In genomic region chr11:1307998-1308744, GRCh38 we compare ENCODE assay signal across 8 cellular contexts. TPM values are rescaled to one million over a fixed set of nuclear protein-coding genes. Genes with fewer than 3 reads are reported as not detected.
DNase-seq lines count a peak whose midpoint lies in the region; ATAC-seq and TF ChIP-seq lines count a peak whose summit lies in the region.

No MANE protein-coding gene starts in this region.

- no peaks in the 10 kb centered on the region for H3K9me3 ChIP-seq in Peyer's patch
- H3K9me3 ChIP-seq in endodermal cell (ENCODE audit: control insufficient read depth, low read length): peaks cover 23% of the 10 kb centered on the region
- peaks cover 7 to 21% of the 10 kb centered on the region in 2 donors for H3K9me3 ChIP-seq in neuronal stem cell (replicated peaks in 1 of 2; ENCODE audit: control insufficient read depth in 2 of 2, insufficient read depth in 1 of 2, low read depth in 1 of 2, low read length in 2 of 2)

- TF ChIP-seq POLR2A in Peyer's patch (IDR thresholded peaks at IDR 0.05): no peak

- peak overlapping the region; percentile 48 for H3K23ac ChIP-seq in neuronal stem cell (ENCODE audit: low read depth, low read length, poor library complexity)

- H3K79me1 ChIP-seq in neuronal stem cell (ENCODE audit: low read depth, low read length): peaks cover 27% of the 10 kb centered on the region

- H2BK15ac ChIP-seq in neuronal stem cell (ENCODE audit: low read length): no peak overlapping the region

- H3K4me3 ChIP-seq in Peyer's patch: peak overlapping the region in 3 of 4 donors; percentile 90 to 99 (median 99)
- H3K4me3 ChIP-seq in endodermal cell (ENCODE audit: low read length): peak overlapping the region; percentile 77
- peak overlapping the region in 1 of 2 donors; percentile 81 for H3K4me3 ChIP-seq in neuronal stem cell (ENCODE audit: low read length in 2 of 2)

- no peak overlapping the region for H4K8ac ChIP-seq in neuronal stem cell (ENCODE audit: low read depth, low read length)

- no peak overlapping the region for H4K91ac ChIP-seq in neuronal stem cell (ENCODE audit: low read depth, low read length, poor library complexity)

- BruUV-seq in Calu3 (replicated peaks; lab: Mats Ljungman, UMichigan): TSS peak; percentile 46

- H2AFZ ChIP-seq in neuronal stem cell (ENCODE audit: low read length): no peak overlapping the region

- H2BK12ac ChIP-seq in neuronal stem cell (ENCODE audit: low read length): no peak overlapping the region

- H3K4me1 ChIP-seq in Peyer's patch (peaks cover 7 to 56% (median 26%) of the 10 kb centered on the region in 4 donors), endodermal cell (ENCODE audit: control insufficient read depth, insufficient read depth, low read length) (no peaks in the 10 kb centered on the region), neuronal stem cell (ENCODE audit: control insufficient read depth in 2 of 2, insufficient read depth in 1 of 2, low read depth in 1 of 2, low read length in 2 of 2) (peaks cover 2 to 9% of the 10 kb centered on the region in 2 donors)

- H3K27me3 Mint-ChIP-seq in Calu3 (ENCODE audit: unreplicated experiment): no peaks in the 10 kb centered on the region
- peaks cover 24% of the 10 kb centered on the region for H3K27me3 Mint-ChIP-seq in endodermal cell (ENCODE audit: insufficient read depth)

- H3K18ac ChIP-seq in neuronal stem cell (ENCODE audit: low read length): no peak overlapping the region

- peaks cover 56% of the 10 kb centered on the region for H3K36me3 Mint-ChIP-seq in Calu3 (ENCODE audit: insufficient read depth, unreplicated experiment)
- peaks cover 14% of the 10 kb centered on the region for H3K36me3 Mint-ChIP-seq in endodermal cell (ENCODE audit: low read depth)

- H3K4me3 Mint-ChIP-seq in Calu3 (ENCODE audit: low read depth, unreplicated experiment) (peak overlapping the region; percentile 73), endodermal cell (peak overlapping the region; percentile 60)

- H3K9ac ChIP-seq in endodermal cell (ENCODE audit: extremely low read depth, low read length, poor library complexity, severe bottlenecking) (peak overlapping the region; percentile 51), neuronal stem cell (ENCODE audit: low read depth, low read length, poor library complexity) (peak overlapping the region; percentile 95)

- CTCF ChIA-PET in Calu3 (lab: Charles Lee): no interaction called here
- CTCF ChIA-PET in HEK293T (lab: Yijun Ruan, JAX): no interaction called here

- no peak overlapping the region for H2BK120ac ChIP-seq in neuronal stem cell (ENCODE audit: low read depth, low read length)

- H3K27me3 ChIP-seq in Peyer's patch: no peaks in the 10 kb centered on the region
- H3K27me3 ChIP-seq in endodermal cell (ENCODE audit: control insufficient read depth, insufficient read depth, low read length, poor library complexity, severe bottlenecking): peaks cover under 1% of the 10 kb centered on the region
- H3K27me3 ChIP-seq in neuronal stem cell (ENCODE audit: control insufficient read depth in 3 of 3, insufficient read depth in 3 of 3, low read depth in 1 of 3, low read length in 3 of 3): no peaks in the 10 kb centered on the region

- H3K4me2 ChIP-seq in neuronal stem cell (ENCODE audit: insufficient read depth, low read length, poor library complexity, severe bottlenecking): peak overlapping the region; percentile 72

- H3K4me1 Mint-ChIP-seq in Calu3 (ENCODE audit: low read depth, unreplicated experiment) (peaks cover 38% of the 10 kb centered on the region), endodermal cell (peaks cover 6% of the 10 kb centered on the region)

- no peak for TF ChIP-seq CTCF in Calu3 (IDR thresholded peaks at IDR 0.05; ENCODE audit: unreplicated experiment)
- no peak for TF ChIP-seq CTCF in Peyer's patch (IDR thresholded peaks at IDR 0.05)
- no peak for TF ChIP-seq CTCF in endodermal cell (conservative IDR thresholded peaks at IDR 0.05)

- no peak for ATAC-seq in HG02938 (IDR thresholded peaks at IDR 0.05; ENCODE audit: unreplicated experiment)

- no peak overlapping the region for H3K14ac ChIP-seq in neuronal stem cell (ENCODE audit: low read length)

- H3K36me3 ChIP-seq in Peyer's patch (no peaks in the 10 kb centered on the region), endodermal cell (ENCODE audit: control insufficient read depth, insufficient read depth, low read length) (no peaks in the 10 kb centered on the region), neuronal stem cell (replicated peaks in 1 of 2; ENCODE audit: control insufficient read depth in 2 of 2, insufficient read depth in 2 of 2, low read length in 2 of 2) (peaks cover 2 to 25% of the 10 kb centered on the region in 2 donors)

- H3K27ac ChIP-seq in Peyer's patch (peak overlapping the region in 1 of 4 donors; percentile 96), endodermal cell (ENCODE audit: low read depth, low read length) (no peak overlapping the region), neuronal stem cell (replicated peaks; ENCODE audit: low read length) (no peak overlapping the region)

- no peak overlapping the region for H2BK5ac ChIP-seq in neuronal stem cell (ENCODE audit: low read length)

- H3K9me3 Mint-ChIP-seq in Calu3 (ENCODE audit: low read depth, unreplicated experiment) (peaks cover 4% of the 10 kb centered on the region), endodermal cell (peaks cover 22% of the 10 kb centered on the region)

- H3K4ac ChIP-seq in neuronal stem cell (ENCODE audit: low read length): no peak overlapping the region

- no peak for DNase-seq in Calu3
- peak in 1 of 3 donors; percentile 17 for DNase-seq in Peyer's patch
- peak; percentile 28 for DNase-seq in endodermal cell
- no peak for DNase-seq in neuronal stem cell (ENCODE audit: low spot score)
- no peak for DNase-seq in GDM1 (lab: John Stamatoyannopoulos, UW)
- no peak for DNase-seq in HEK293T (ENCODE audit: extremely low spot score)
- DNase-seq in NCI-H446 (lab: John Stamatoyannopoulos, UW): no peak

- H3K27ac Mint-ChIP-seq in Calu3 (ENCODE audit: unreplicated experiment) (peak overlapping the region; percentile 68), endodermal cell (no peak overlapping the region)

- POLR2A ChIA-PET in HEK293T (lab: Yijun Ruan, JAX): no interaction called here

- no peak overlapping the region for H2AK5ac ChIP-seq in neuronal stem cell (ENCODE audit: low read depth, low read length)

- WGBS in endodermal cell (ENCODE audit: insufficient coverage in 1 of 2, insufficient read length in 1 of 2), 2 experiments: 87 to 88% methylated on average over 18 to 21 of the region's 21 CpGs
- no CpG with 5 or more reads among the region's 21 CpGs for WGBS in neuronal stem cell (ENCODE audit: extremely low coverage in 2 of 2, insufficient read length in 2 of 2, insufficient replicate concordance in 1 of 2), 2 donors

- intact Hi-C loops in Calu3 (cut with micrococcal nuclease; ENCODE audit: unreplicated experiment): loop anchor here (10.0 kb wide), 1 partner anchor 207 kb away; no protein-coding TSS in a partner anchor

TF ChIP-seq in HEK293T, 16 proteins besides CTCF, POLR2A, EP300 and RAD21:
- TF ChIP-seq TARDBP (IDR thresholded peaks at IDR 0.05) (no peak), ARNT (IDR thresholded peaks at IDR 0.05) (no peak), FOXK2 (IDR thresholded peaks at IDR 0.05) (no peak), SP1 (IDR thresholded peaks at IDR 0.05) (no peak), FOXM1 (IDR thresholded peaks at IDR 0.05; ENCODE audit: borderline replicate concordance) (no peak), CTBP1 (IDR thresholded peaks at IDR 0.05; ENCODE audit: borderline replicate concordance) (no peak), ELF4 (IDR thresholded peaks at IDR 0.05) (no peak), L3MBTL2 (conservative IDR thresholded peaks at IDR 0.05) (no peak), LEF1 (IDR thresholded peaks at IDR 0.05; ENCODE audit: borderline replicate concordance) (no peak), HDGF (IDR thresholded peaks at IDR 0.05; ENCODE audit: borderline replicate concordance) (no peak), FOXA1 (IDR thresholded peaks at IDR 0.05) (no peak), BHLHE40 (IDR thresholded peaks at IDR 0.05; ENCODE audit: borderline replicate concordance) (no peak), ZNF384 (IDR thresholded peaks at IDR 0.05) (no peak), NFRKB (IDR thresholded peaks at IDR 0.05) (no peak), SUZ12 (IDR thresholded peaks at IDR 0.05) (no peak)
- TF ChIP-seq, protein P1, sequence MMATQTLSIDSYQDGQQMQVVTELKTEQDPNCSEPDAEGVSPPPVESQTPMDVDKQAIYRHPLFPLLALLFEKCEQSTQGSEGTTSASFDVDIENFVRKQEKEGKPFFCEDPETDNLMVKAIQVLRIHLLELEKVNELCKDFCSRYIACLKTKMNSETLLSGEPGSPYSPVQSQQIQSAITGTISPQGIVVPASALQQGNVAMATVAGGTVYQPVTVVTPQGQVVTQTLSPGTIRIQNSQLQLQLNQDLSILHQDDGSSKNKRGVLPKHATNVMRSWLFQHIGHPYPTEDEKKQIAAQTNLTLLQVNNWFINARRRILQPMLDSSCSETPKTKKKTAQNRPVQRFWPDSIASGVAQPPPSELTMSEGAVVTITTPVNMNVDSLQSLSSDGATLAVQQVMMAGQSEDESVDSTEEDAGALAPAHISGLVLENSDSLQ (IDR thresholded peaks at IDR 0.05): no peak

RNA-seq across cellular contexts. Expression of gene TOLLIP, which starts 1.3 kb away (rescaled TPM):
- 53.4 and 64.9 TPM in 2 replicates for total RNA-seq in Calu3 (2022)
- 10 to 100 TPM; 43.7 to 77.3 (median 70.6) TPM for total RNA-seq in Peyer's patch
- 10 to 100 TPM; 34.3 to 37.4 TPM for total RNA-seq in endodermal cell
- polyA plus RNA-seq in endodermal cell (2013, experiment 1 of 2): 21.1 TPM
- 19.8 TPM for polyA plus RNA-seq in endodermal cell (2013, experiment 2 of 2)
- 16.5 TPM for polyA plus RNA-seq in neuronal stem cell (2013, experiment 1 of 2)
- polyA plus RNA-seq in neuronal stem cell (2013, experiment 2 of 2): 15.3 TPM
